ENCODE assay signal across 7 cellular contexts in genomic region chr1:161038523-161039153, GRCh38. TPM values are rescaled to one million over a fixed set of nuclear protein-coding genes. Genes with fewer than 3 reads are reported as not detected.
DNase-seq lines count a peak whose midpoint lies in the region; ATAC-seq and TF ChIP-seq lines count a peak whose summit lies in the region.

A gene with protein sequence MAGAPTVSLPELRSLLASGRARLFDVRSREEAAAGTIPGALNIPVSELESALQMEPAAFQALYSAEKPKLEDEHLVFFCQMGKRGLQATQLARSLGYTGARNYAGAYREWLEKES (minus strand): TSS chr1:161038964. CDS start chr1:161038889, 75 bp downstream.

- peak within 1 kb of the TSS; percentile 46 for H3K9ac ChIP-seq in parathyroid adenoma

- H3K27me3 ChIP-seq in parathyroid adenoma (ENCODE audit: control insufficient read depth, insufficient read depth, low read length) (no peaks in the 10 kb centered on the region), thymus (ENCODE audit: control insufficient read depth, insufficient read depth) (no peaks in the 10 kb centered on the region)

- H3K9me3 Mint-ChIP-seq in activated T-helper 1 cell treated with anti-CD3 and anti-CD28 coated beads, Interleukin-12 subunit alpha, Interleukin-12 subunit beta, Interleukin-2, Interleukin-4 antibody, amounts not matched to agents 30 ng/mL and 10 ng/mL and 1 ng/mL, durations not matched to agents 14 hours and 24 hours and 36 hours, result no peaks in the 10 kb centered on the region

- H3K36me3 Mint-ChIP-seq in activated T-helper 1 cell treated with anti-CD3 and anti-CD28 coated beads, Interleukin-12 subunit alpha, Interleukin-12 subunit beta, Interleukin-2, Interleukin-4 antibody, amounts not matched to agents 30 ng/mL and 10 ng/mL and 1 ng/mL, durations not matched to agents 14 hours and 24 hours and 36 hours (ENCODE audit: low read depth), result peaks cover 28% of the 10 kb centered on the region

- no peak for TF ChIP-seq CTCF in parathyroid adenoma (IDR thresholded peaks at IDR 0.05)

- H3K27ac Mint-ChIP-seq in activated T-helper 1 cell treated with anti-CD3 and anti-CD28 coated beads, Interleukin-12 subunit alpha, Interleukin-12 subunit beta, Interleukin-2, Interleukin-4 antibody, amounts not matched to agents 30 ng/mL and 10 ng/mL and 1 ng/mL, durations not matched to agents 14 hours and 24 hours and 36 hours, result peak within 1 kb of the TSS; percentile 93

- H3K4me3 ChIP-seq in parathyroid adenoma (ENCODE audit: low read depth, low read length) (peak within 1 kb of the TSS; percentile 80), thymus (ENCODE audit: low read length) (peak within 1 kb of the TSS; percentile 85)

- H3K79me2 ChIP-seq in parathyroid adenoma, result no peaks in the 10 kb centered on the region

- H2AFZ ChIP-seq in parathyroid adenoma, result peak within 1 kb of the TSS; percentile 83

- H3K36me3 ChIP-seq in parathyroid adenoma (ENCODE audit: control insufficient read depth, insufficient read depth, low read length) (no peaks in the 10 kb centered on the region), thymus (ENCODE audit: control insufficient read depth, insufficient read depth) (peaks cover 39% of the 10 kb centered on the region)

- peaks cover 42% of the 10 kb centered on the region for H3K4me1 Mint-ChIP-seq in activated T-helper 1 cell treated with anti-CD3 and anti-CD28 coated beads, Interleukin-12 subunit alpha, Interleukin-12 subunit beta, Interleukin-2, Interleukin-4 antibody, amounts not matched to agents 30 ng/mL and 10 ng/mL and 1 ng/mL, durations not matched to agents 14 hours and 24 hours and 36 hours (ENCODE audit: low read depth)

- 3% methylated on average over 54 of the region's 54 CpGs for WGBS in thymus

- peak within 1 kb of the TSS; percentile 89 for H3K4me3 Mint-ChIP-seq in activated T-helper 1 cell treated with anti-CD3 and anti-CD28 coated beads, Interleukin-12 subunit alpha, Interleukin-12 subunit beta, Interleukin-2, Interleukin-4 antibody, amounts not matched to agents 30 ng/mL and 10 ng/mL and 1 ng/mL, durations not matched to agents 14 hours and 24 hours and 36 hours

- H3K27ac ChIP-seq in parathyroid adenoma (peak within 1 kb of the TSS; percentile 79), thymus (ENCODE audit: low read depth) (peak within 1 kb of the TSS; percentile 90)

- no peaks in the 10 kb centered on the region for H3K9me3 ChIP-seq in parathyroid adenoma (ENCODE audit: control insufficient read depth, low read length)
- no peaks in the 10 kb centered on the region for H3K9me3 ChIP-seq in thymus (ENCODE audit: control insufficient read depth)

- peak; percentile 72 for TF ChIP-seq POLR2A in GM19099 (IDR thresholded peaks at IDR 0.05; ENCODE audit: extremely low read depth, insufficient read length, low read depth)

- intact Hi-C loops in activated T-helper 1 cell treated with anti-CD3 and anti-CD28 coated beads, Interleukin-12 subunit alpha, Interleukin-12 subunit beta, Interleukin-2, Interleukin-4 antibody, amounts not matched to agents 30 ng/mL and 10 ng/mL and 1 ng/mL, durations not matched to agents 14 hours and 24 hours and 36 hours (cut with micrococcal nuclease), result loop anchor here (1.0 to 2.0 kb wide), 4 partner anchors 8 to 80 kb away; partner anchors contain the start of genes F11R, NIT1 and PFDN2

- no peaks in the 10 kb centered on the region for H3K27me3 Mint-ChIP-seq in activated T-helper 1 cell treated with anti-CD3 and anti-CD28 coated beads, Interleukin-12 subunit alpha, Interleukin-12 subunit beta, Interleukin-2, Interleukin-4 antibody, amounts not matched to agents 30 ng/mL and 10 ng/mL and 1 ng/mL, durations not matched to agents 14 hours and 24 hours and 36 hours (ENCODE audit: insufficient read depth)

- peak; percentile 91 for ATAC-seq in HG03354 (IDR thresholded peaks at IDR 0.05; ENCODE audit: poor library complexity, severe bottlenecking, unreplicated experiment)

- DNase-seq in NK-92 (lab: John Stamatoyannopoulos, UW; ENCODE audit: unreplicated experiment) (peak; percentile 32), germinal center (ENCODE audit: low spot score) (peak; percentile 88)
- DNase-seq in activated T-helper 1 cell treated with anti-CD3 and anti-CD28 coated beads, Interleukin-12 subunit alpha, Interleukin-12 subunit beta, Interleukin-2, Interleukin-4 antibody, amounts not matched to agents 30 ng/mL and 10 ng/mL and 1 ng/mL, durations not matched to agents 14 hours and 24 hours and 36 hours (ENCODE audit: low spot score), result peak; percentile 83

- peak within 1 kb of the TSS; percentile 83 for H3K4me2 ChIP-seq in parathyroid adenoma (ENCODE audit: low read length)

- no peaks in the 10 kb centered on the region for H3K4me1 ChIP-seq in parathyroid adenoma
- H3K4me1 ChIP-seq in thymus (ENCODE audit: control insufficient read depth, insufficient read depth, low read length), result peaks cover 17% of the 10 kb centered on the region

RNA-seq across cellular contexts. Expression of the gene that starts here (rescaled TPM):
- total RNA-seq in activated T-helper 1 cell treated with anti-CD3 and anti-CD28 coated beads, Interleukin-12 subunit alpha, Interleukin-12 subunit beta, Interleukin-2, Interleukin-4 antibody, amounts not matched to agents 30 ng/mL and 10 ng/mL and 1 ng/mL, durations not matched to agents 14 hours and 24 hours and 36 hours, result 40.5 and 43.3 TPM in 2 replicates
- 149 TPM for polyA plus RNA-seq in thymus

Comparison
In these comparisons a context has a peak if more than half of its experiments do, and no peak if none do; other contexts are left out.
1. Peak in every context shown above with its lines: DNase-seq, ATAC-seq, H3K4me3 ChIP-seq and H3K27ac ChIP-seq.
2. DNase-seq: peak in every context shown above with its lines; median percentile 88 in germinal center; 83 in activated T-helper 1 cell treated with anti-CD3 and anti-CD28 coated beads, Interleukin-12 subunit alpha, Interleukin-12 subunit beta, Interleukin-2, Interleukin-4 antibody, amounts not matched to agents 30 ng/mL and 10 ng/mL and 1 ng/mL, durations not matched to agents 14 hours and 24 hours and 36 hours; 32 in NK-92.